ENCODE assay signal across 12 cellular contexts in genomic region chr7:38186593-38187314, GRCh38. TPM values are rescaled to one million over a fixed set of nuclear protein-coding genes. Genes with fewer than 3 reads are reported as not detected.
DNase-seq lines count a peak whose midpoint lies in the region; ATAC-seq and TF ChIP-seq lines count a peak whose summit lies in the region.
"Had no signal": no experiment of that assay in that cellular context is flagged by ENCODE, and none has a peak within 500 bp of the region (broad histone marks: within the 10 kb centered on the region; RNA-seq: fewer than 3 reads in every experiment).

No MANE protein-coding gene starts in this region.

- H3K9me3 ChIP-seq in MG63: peaks cover 9% of the 10 kb centered on the region
- H3K9me3 ChIP-seq: gastrocnemius medialis had no signal

- ATAC-seq in GM19324 (IDR thresholded peaks at IDR 0.05; ENCODE audit: low FRiP score, unreplicated experiment) (no peak), GM18498 (IDR thresholded peaks at IDR 0.05; ENCODE audit: unreplicated experiment) (no peak), HG03521 (IDR thresholded peaks at IDR 0.05; ENCODE audit: unreplicated experiment) (no peak), HG03108 (IDR thresholded peaks at IDR 0.05; ENCODE audit: unreplicated experiment) (no peak)
- ATAC-seq: gastrocnemius medialis had no signal

- peaks cover 15% of the 10 kb centered on the region for H3K36me3 ChIP-seq in MG63

- peak; percentile 95 for DNase-seq in Daoy (ENCODE audit: low read depth)
- DNase-seq in MG63: peak; percentile 90
- DNase-seq in cardiac fibroblast (ENCODE audit: low read depth in 2 of 2): peak; percentile 50 to 73
- peak; percentile 80 for DNase-seq in myocyte (ENCODE audit: low read depth)
- DNase-seq: activated T-cell treated with anti-CD3 and anti-CD28 coated beads, Interleukin-2, amount 50 U/mL, for 48 hours; CD4-positive, alpha-beta T cell; gastrocnemius medialis; substantia nigra had no signal

- H3K4me3 ChIP-seq in MG63 (no peak overlapping the region), cardiac fibroblast (replicated peaks in 1 of 2; ENCODE audit: low read depth in 2 of 2, low read length in 2 of 2) (no peak overlapping the region)
- H3K4me3 ChIP-seq: gastrocnemius medialis had no signal

- TF ChIP-seq CTCF in cardiac fibroblast (IDR thresholded peaks at IDR 0.05; ENCODE audit: low read depth, low read length): no peak

- H3K27me3 ChIP-seq in MG63: no peaks in the 10 kb centered on the region
- H3K27me3 ChIP-seq: gastrocnemius medialis had no signal

RNA-seq across cellular contexts. Expression of gene STARD3NL, which starts 8.7 kb away (rescaled TPM):
- total RNA-seq in Daoy (2014; rRNA removed; shearing (Covaris generic)): 146 and 165 TPM in 2 replicates
- total RNA-seq in MG63 (2014; rRNA removed; shearing (Covaris generic); ENCODE audit: low replicate concordance): 70.1 and 81.2 TPM in 2 replicates
- total RNA-seq in myocyte: 74.3 and 81.3 TPM in 2 replicates
- 42.3 TPM for polyA plus RNA-seq in myocyte (2012)
